Comparison of ENCODE assay signal across 14 cellular contexts in genomic region chr13:20482818-20483217, GRCh38.
"Had no signal": no experiment of that assay in that cellular context is flagged by ENCODE, and none has a peak within 500 bp of the region (broad histone marks: within the 10 kb centered on the region; RNA-seq: fewer than 3 reads in every experiment).

No MANE protein-coding gene starts in this region.

- ATAC-seq: natural killer cell, psoas muscle had no signal

- FAIRE-seq: bronchial epithelial cell had no signal

- DNase-seq: activated effector memory CD4-positive, alpha-beta T cell treated with anti-CD3 and anti-CD28 coated beads, Interleukin-2, amount 50 U/mL, for 16 hours; activated naive CD8-positive, alpha-beta T cell treated with anti-CD3 and anti-CD28 coated beads, Interleukin-2, amount 10 ng/mL, durations not matched to agents 7 days and 5 days; activated T-cell treated with anti-CD3 and anti-CD28 coated beads, Interleukin-2, amount 50 U/mL, for 1 hour; anterior cingulate cortex; hippocampal formation; left cardiac atrium; natural killer cell; nucleus accumbens; psoas muscle; sigmoid colon; stimulated activated CD4-positive, alpha-beta T cell treated with anti-CD3 and anti-CD28 coated beads, Interleukin-12 subunit alpha, Interleukin-12 subunit beta, amount 100 ng/mL, for 4 hours; stimulated activated naive CD4-positive, alpha-beta T cell treated with Interleukin-2 at 50 U/mL for 16 hours; T-helper 1 cell had no signal

- H3K36me3 ChIP-seq: sigmoid colon had no signal

- H3K9me3 ChIP-seq: psoas muscle, sigmoid colon had no signal

- H3K27ac Mint-ChIP-seq: activated naive CD8-positive, alpha-beta T cell treated with anti-CD3 and anti-CD28 coated beads, Interleukin-2, amount 10 ng/mL, durations not matched to agents 7 days and 5 days; natural killer cell had no signal

- H3K27me3 ChIP-seq: sigmoid colon had no signal

- H3K4me3 Mint-ChIP-seq: activated naive CD8-positive, alpha-beta T cell treated with anti-CD3 and anti-CD28 coated beads, Interleukin-2, amount 10 ng/mL, durations not matched to agents 7 days and 5 days; natural killer cell had no signal

- H3K9me3 Mint-ChIP-seq: natural killer cell had no signal

- H3K27me3 Mint-ChIP-seq: activated naive CD8-positive, alpha-beta T cell treated with anti-CD3 and anti-CD28 coated beads, Interleukin-2, amount 10 ng/mL, durations not matched to agents 7 days and 5 days had no signal

- H3K4me1 ChIP-seq: psoas muscle, sigmoid colon had no signal

- H3K4me3 ChIP-seq: psoas muscle, sigmoid colon had no signal

- H3K36me3 Mint-ChIP-seq: natural killer cell had no signal

- H3K27ac ChIP-seq: psoas muscle, sigmoid colon had no signal
